In genomic region chr3:183824761-183825379, GRCh38 we compare ENCODE assay signal across 1 cellular context.
TF ChIP-seq lines count a peak whose summit lies in the region.

No MANE protein-coding gene starts in this region.

TF ChIP-seq in WTC11, 78 proteins besides CTCF, POLR2A, EP300 and RAD21 (continued from another document):
- TF ChIP-seq MAX (CRISPR knock-in tag; IDR thresholded peaks at IDR 0.05) (peak; percentile 28; the same call in 1 of the 2 replicates), NR2C2 (CRISPR knock-in tag; IDR thresholded peaks at IDR 0.05) (no peak), STAT6 (CRISPR knock-in tag; conservative IDR thresholded peaks at IDR 0.05; ENCODE audit: low read depth) (no peak), HMGA2 (CRISPR knock-in tag; IDR thresholded peaks at IDR 0.05) (no peak), ZNF423 (CRISPR knock-in tag; IDR thresholded peaks at IDR 0.05) (no peak), ATF3 (CRISPR knock-in tag; conservative IDR thresholded peaks at IDR 0.05) (0 out of 2 replicates have a peak, but pooled peaks have one; percentile 20), ZNF396 (CRISPR knock-in tag; IDR thresholded peaks at IDR 0.05; ENCODE audit: borderline replicate concordance) (no peak), AR (CRISPR knock-in tag; IDR thresholded peaks at IDR 0.05) (no peak), ZNF425 (CRISPR knock-in tag; conservative IDR thresholded peaks at IDR 0.05) (no peak), ZNF138 (CRISPR knock-in tag; conservative IDR thresholded peaks at IDR 0.05) (no peak; the same call in 1 of the 2 replicates)
